Comparison of ENCODE assay signal across 1 cellular context in genomic region chr16:49580751-49581303, GRCh38.
TF ChIP-seq lines count a peak whose summit lies in the region.

No MANE protein-coding gene starts in this region.

TF ChIP-seq in GM23338, 12 proteins besides CTCF, POLR2A, EP300 and RAD21 (continued from another document):
- TF ChIP-seq ZNF462 (CRISPR knock-in tag; IDR thresholded peaks at IDR 0.05), result no peak
- no peak for TF ChIP-seq ZNF114 (CRISPR knock-in tag; IDR thresholded peaks at IDR 0.05)
- no peak for TF ChIP-seq REST (IDR thresholded peaks at IDR 0.05; ENCODE audit: unreplicated experiment)
- no peak for TF ChIP-seq STAT1 (IDR thresholded peaks at IDR 0.05; ENCODE audit: unreplicated experiment)
- no peak for TF ChIP-seq ETS1 (IDR thresholded peaks at IDR 0.05)
- TF ChIP-seq ZNF331 (CRISPR knock-in tag; IDR thresholded peaks at IDR 0.05; ENCODE audit: low read depth), result no peak
- TF ChIP-seq CREB1 (CRISPR knock-in tag; IDR thresholded peaks at IDR 0.05; ENCODE audit: low read depth), result no peak
- TF ChIP-seq JUNB (IDR thresholded peaks at IDR 0.05; ENCODE audit: unreplicated experiment), result no peak
- no peak for TF ChIP-seq EZH2 (IDR thresholded peaks at IDR 0.05; ENCODE audit: low read depth, unreplicated experiment)
